In genomic region chr5:15762668-15763067, GRCh38 we compare ENCODE assay signal across 34 cellular contexts.
"Had no signal": no experiment of that assay in that cellular context is flagged by ENCODE, and none has a peak within 500 bp of the region (broad histone marks: within the 10 kb centered on the region; RNA-seq: fewer than 3 reads in every experiment).

No MANE protein-coding gene starts in this region.

- H3K9me3 ChIP-seq: adrenal gland, body of pancreas, breast epithelium had no signal

- H3K27ac ChIP-seq: adrenal gland, body of pancreas, brain microvascular endothelial cell, breast epithelium, VCaP had no signal

- H3K36me3 ChIP-seq: adrenal gland, brain microvascular endothelial cell, breast epithelium had no signal

- H3K4me3 ChIP-seq: adrenal gland, body of pancreas, breast epithelium had no signal

- H3K4me1 Mint-ChIP-seq: activated B cell treated with CpG ODN at 0.5 μM for 24 hours; activated CD4-positive, alpha-beta T cell treated with anti-CD3 and anti-CD28 coated beads, Interleukin-2, amount 10 ng/mL, durations not matched to agents 24 days and 14 days; activated naive CD8-positive, alpha-beta T cell treated with anti-CD3 and anti-CD28 coated beads for 36 hours; activated T-helper 17 cell treated with anti-CD3 and anti-CD28 coated beads, Interleukin-2, amount 50 U/mL, for 72 hours had no signal

- H3K27ac Mint-ChIP-seq: activated B cell treated with CpG ODN at 0.5 μM for 24 hours; activated CD4-positive, alpha-beta memory T cell treated with anti-CD3 and anti-CD28 coated beads for 36 hours; activated CD4-positive, alpha-beta T cell treated with anti-CD3 and anti-CD28 coated beads, Interleukin-2, amount 10 ng/mL, durations not matched to agents 24 days and 14 days; activated CD8-positive, alpha-beta T cell treated with anti-CD3 and anti-CD28 coated beads for 36 hours; activated naive CD4-positive, alpha-beta T cell treated with anti-CD3 and anti-CD28 coated beads for 36 hours; activated naive CD4-positive, alpha-beta T cell treated with anti-CD3 and anti-CD28 coated beads, Interleukin-2, amount 50 U/mL, for 72 hours; activated naive CD8-positive, alpha-beta T cell treated with anti-CD3 and anti-CD28 coated beads for 36 hours; activated T-cell treated with anti-CD3 and anti-CD28 coated beads, Interleukin-2, amount 50 U/mL, for 72 hours; activated T-helper 1 cell treated with anti-CD3 and anti-CD28 coated beads, Interleukin-12 subunit alpha, Interleukin-12 subunit beta, Interleukin-2, Interleukin-4 antibody, amounts not matched to agents 30 ng/mL and 10 ng/mL and 1 ng/mL, durations not matched to agents 14 hours and 24 hours and 36 hours; activated T-helper 17 cell treated with anti-CD3 and anti-CD28 coated beads, Interleukin-2, amount 50 U/mL, for 72 hours; T-helper 1 cell treated with Interleukin-12 subunit alpha and Interleukin-12 subunit beta and Interleukin-4 antibody, amounts not matched to agents 30 μg/mL and 1 μg/mL, for 36 hours; T-helper 2 cell treated with Interferon-gamma antibody and Interleukin-4, amounts not matched to agents 5 μg/mL and 100 μg/mL, for 36 hours had no signal

- H3K9me3 Mint-ChIP-seq: activated CD4-positive, alpha-beta T cell treated with anti-CD3 and anti-CD28 coated beads, Interleukin-2, amount 10 ng/mL, durations not matched to agents 24 days and 14 days; activated naive CD8-positive, alpha-beta T cell treated with anti-CD3 and anti-CD28 coated beads for 36 hours had no signal

- H3K4me3 Mint-ChIP-seq: activated B cell treated with CpG ODN at 0.5 μM for 24 hours; activated CD4-positive, alpha-beta memory T cell treated with anti-CD3 and anti-CD28 coated beads for 36 hours; activated CD4-positive, alpha-beta T cell treated with anti-CD3 and anti-CD28 coated beads, Interleukin-2, amount 10 ng/mL, durations not matched to agents 24 days and 14 days; activated CD8-positive, alpha-beta T cell treated with anti-CD3 and anti-CD28 coated beads for 36 hours; activated naive CD4-positive, alpha-beta T cell treated with anti-CD3 and anti-CD28 coated beads for 36 hours; activated naive CD8-positive, alpha-beta T cell treated with anti-CD3 and anti-CD28 coated beads for 36 hours; activated T-cell treated with anti-CD3 and anti-CD28 coated beads, Interleukin-2, amount 50 U/mL, for 4 hours; activated T-cell treated with anti-CD3 and anti-CD28 coated beads, Interleukin-2, amount 50 U/mL, for 72 hours; activated T-helper 1 cell treated with anti-CD3 and anti-CD28 coated beads, Interleukin-12 subunit alpha, Interleukin-12 subunit beta, Interleukin-2, Interleukin-4 antibody, amounts not matched to agents 30 ng/mL and 10 ng/mL and 1 ng/mL, durations not matched to agents 14 hours and 24 hours and 36 hours; activated T-helper 17 cell treated with anti-CD3 and anti-CD28 coated beads, Interleukin-2, amount 50 U/mL, for 72 hours; T-helper 1 cell treated with Interleukin-12 subunit alpha and Interleukin-12 subunit beta and Interleukin-4 antibody, amounts not matched to agents 30 μg/mL and 1 μg/mL, for 36 hours; T-helper 2 cell treated with Interferon-gamma antibody and Interleukin-4, amounts not matched to agents 5 μg/mL and 100 μg/mL, for 36 hours had no signal

- ATAC-seq: activated CD8-positive, alpha-beta T cell treated with anti-CD3 and anti-CD28 coated beads for 36 hours; activated naive CD4-positive, alpha-beta T cell treated with anti-CD3 and anti-CD28 coated beads, Interleukin-2, amount 50 U/mL, for 72 hours; activated T-cell treated with anti-CD3 and anti-CD28 coated beads, Interleukin-2, amount 50 U/mL, for 4 hours; activated T-cell treated with anti-CD3 and anti-CD28 coated beads, Interleukin-2, amount 50 U/mL, for 72 hours; activated T-helper 17 cell treated with anti-CD3 and anti-CD28 coated beads, Interleukin-2, amount 50 U/mL, for 72 hours; body of pancreas had no signal

- DNase-seq: activated B cell treated with CpG ODN at 0.5 μM for 24 hours; activated CD4-positive, alpha-beta memory T cell treated with anti-CD3 and anti-CD28 coated beads for 36 hours; activated CD4-positive, alpha-beta T cell treated with anti-CD3 and anti-CD28 coated beads for 4 hours; activated CD4-positive, alpha-beta T cell treated with anti-CD3 and anti-CD28 coated beads, Interleukin-2, amount 10 ng/mL, durations not matched to agents 24 days and 14 days; activated CD4-positive, alpha-beta T cell treated with anti-CD3 and anti-CD28 coated beads, Interleukin-2, amount 50 U/mL, for 1 hour; activated CD4-positive, alpha-beta T cell treated with anti-CD3 and anti-CD28 coated beads, Interleukin-2, amount 50 U/mL, for 4 hours; activated CD4-positive, CD25-positive, alpha-beta regulatory T cell treated with anti-CD3 and anti-CD28 coated beads, Interleukin-2, amount 50 U/mL, for 72 hours; activated CD8-positive, alpha-beta memory T cell treated with anti-CD3 and anti-CD28 coated beads, Interleukin-2, amount 50 U/mL, for 4 hours; activated CD8-positive, alpha-beta T cell treated with anti-CD3 and anti-CD28 coated beads for 36 hours; activated effector memory CD4-positive, alpha-beta T cell treated with anti-CD3 and anti-CD28 coated beads, Interleukin-2, amount 50 U/mL, for 16 hours; activated gamma-delta T cell treated with Interleukin-2 at 50 U/mL for 16 hours; activated naive CD4-positive, alpha-beta T cell; activated naive CD4-positive, alpha-beta T cell treated with anti-CD3 and anti-CD28 coated beads for 36 hours; activated naive CD4-positive, alpha-beta T cell treated with anti-CD3 and anti-CD28 coated beads, Interleukin-2, amount 50 U/mL, for 16 hours; activated naive CD8-positive, alpha-beta T cell treated with anti-CD3 and anti-CD28 coated beads for 36 hours; activated T-cell treated with anti-CD3 and anti-CD28 coated beads for 4 hours; activated T-cell treated with anti-CD3 and anti-CD28 coated beads, Interleukin-2, amount 50 U/mL, for 1 hour; activated T-cell treated with anti-CD3 and anti-CD28 coated beads, Interleukin-2, amount 50 U/mL, for 4 hours; activated T-cell treated with anti-CD3 and anti-CD28 coated beads, Interleukin-2, amount 50 U/mL, for 72 hours; adrenal gland; amniotic stem cell; aorta; body of pancreas; brain microvascular endothelial cell; central memory CD4-positive, alpha-beta T cell; T-helper 2 cell; T-helper 9 cell had no signal

- H3K27me3 Mint-ChIP-seq: activated B cell treated with CpG ODN at 0.5 μM for 24 hours; activated CD4-positive, alpha-beta memory T cell treated with anti-CD3 and anti-CD28 coated beads for 36 hours; activated CD4-positive, alpha-beta T cell treated with anti-CD3 and anti-CD28 coated beads, Interleukin-2, amount 10 ng/mL, durations not matched to agents 24 days and 14 days; activated CD8-positive, alpha-beta T cell treated with anti-CD3 and anti-CD28 coated beads for 36 hours; activated naive CD8-positive, alpha-beta T cell treated with anti-CD3 and anti-CD28 coated beads for 36 hours; activated T-helper 17 cell treated with anti-CD3 and anti-CD28 coated beads, Interleukin-2, amount 50 U/mL, for 72 hours had no signal

- H3K27me3 ChIP-seq: adrenal gland, body of pancreas, brain microvascular endothelial cell, breast epithelium had no signal

- H3K36me3 Mint-ChIP-seq: activated CD4-positive, alpha-beta memory T cell treated with anti-CD3 and anti-CD28 coated beads for 36 hours; activated naive CD8-positive, alpha-beta T cell treated with anti-CD3 and anti-CD28 coated beads for 36 hours had no signal

- H3K4me1 ChIP-seq: adrenal gland, body of pancreas, breast epithelium had no signal
